ENCODE assay signal across 29 cellular contexts in genomic region chr3:106881177-106881576, GRCh38.
"Had no signal": no experiment of that assay in that cellular context is flagged by ENCODE, and none has a peak within 500 bp of the region (broad histone marks: within the 10 kb centered on the region; RNA-seq: fewer than 3 reads in every experiment).

No MANE protein-coding gene starts in this region.

- H3K9ac ChIP-seq: neural progenitor cell, parathyroid adenoma had no signal

- H3K79me2 ChIP-seq: parathyroid adenoma had no signal

- H3K27ac ChIP-seq: coronary artery, epithelial cell of prostate, gastrocnemius medialis, left lung, parathyroid adenoma, right lobe of liver, suprapubic skin, transverse colon, upper lobe of right lung, vagina had no signal

- H3K36me3 Mint-ChIP-seq: naive thymus-derived CD4-positive, alpha-beta T cell; neural progenitor cell had no signal

- H3K27ac Mint-ChIP-seq: naive thymus-derived CD4-positive, alpha-beta T cell; nephron; progenitor cell of endocrine pancreas had no signal

- H3K27me3 Mint-ChIP-seq: naive thymus-derived CD4-positive, alpha-beta T cell; progenitor cell of endocrine pancreas had no signal

- H3K4me1 Mint-ChIP-seq: naive thymus-derived CD4-positive, alpha-beta T cell; stimulated activated naive CD8-positive, alpha-beta T cell treated with anti-CD3 and anti-CD28 coated beads, Interleukin-15, amount 100 ng/mL, for 72 hours had no signal

- H2AFZ ChIP-seq: parathyroid adenoma had no signal

- H3K4me1 ChIP-seq: gastrocnemius medialis, left lung, parathyroid adenoma, right lobe of liver, suprapubic skin, transverse colon, upper lobe of right lung, vagina had no signal

- H3K27me3 ChIP-seq: gastrocnemius medialis, left lung, neural progenitor cell, right lobe of liver, suprapubic skin, transverse colon, upper lobe of right lung, vagina had no signal

- ATAC-seq: esophagus mucosa; gastrocnemius medialis; left cardiac atrium; left lung; naive thymus-derived CD4-positive, alpha-beta T cell; right lobe of liver; stimulated activated naive CD8-positive, alpha-beta T cell treated with anti-CD3 and anti-CD28 coated beads, Interleukin-15, amount 100 ng/mL, for 72 hours; upper lobe of right lung had no signal

- DNase-seq: dermis blood vessel endothelial cell; effector memory CD4-positive, alpha-beta T cell; foreskin fibroblast; gastrocnemius medialis; head of caudate nucleus; kidney; left cardiac atrium; left lung; mesendoderm; midbrain; naive thymus-derived CD4-positive, alpha-beta T cell; right lobe of liver; small intestine; stimulated activated CD4-positive, alpha-beta T cell treated with anti-CD3 and anti-CD28 coated beads, Interleukin-15, amount 100 ng/mL, for 24 hours; stimulated activated CD4-positive, alpha-beta T cell treated with anti-CD3 and anti-CD28 coated beads, Interleukin-4, amount 100 ng/mL, for 1 hour; stimulated activated CD8-positive, alpha-beta memory T cell treated with anti-CD3 and anti-CD28 coated beads, Interleukin-4, amount 100 ng/mL, for 48 hours; stimulated activated naive CD4-positive, alpha-beta T cell; stimulated activated naive CD8-positive, alpha-beta T cell treated with anti-CD3 and anti-CD28 coated beads, Interleukin-15, amount 100 ng/mL, for 72 hours; transverse colon; upper lobe of right lung had no signal

- H3K4me3 ChIP-seq: coronary artery, gastrocnemius medialis, left lung, neural progenitor cell, right lobe of liver, suprapubic skin, transverse colon, upper lobe of right lung, vagina had no signal

- H3K4me3 Mint-ChIP-seq: naive thymus-derived CD4-positive, alpha-beta T cell; nephron; neural progenitor cell; stimulated activated naive CD8-positive, alpha-beta T cell treated with anti-CD3 and anti-CD28 coated beads, Interleukin-15, amount 100 ng/mL, for 72 hours had no signal

- H3K9me3 ChIP-seq: gastrocnemius medialis, right lobe of liver, transverse colon, upper lobe of right lung, vagina had no signal

- H3K36me3 ChIP-seq: gastrocnemius medialis, left lung, neural progenitor cell, right lobe of liver, suprapubic skin, transverse colon, upper lobe of right lung, vagina had no signal
